25 cellular contexts compared by ENCODE assay signal in the genomic region with DNA sequence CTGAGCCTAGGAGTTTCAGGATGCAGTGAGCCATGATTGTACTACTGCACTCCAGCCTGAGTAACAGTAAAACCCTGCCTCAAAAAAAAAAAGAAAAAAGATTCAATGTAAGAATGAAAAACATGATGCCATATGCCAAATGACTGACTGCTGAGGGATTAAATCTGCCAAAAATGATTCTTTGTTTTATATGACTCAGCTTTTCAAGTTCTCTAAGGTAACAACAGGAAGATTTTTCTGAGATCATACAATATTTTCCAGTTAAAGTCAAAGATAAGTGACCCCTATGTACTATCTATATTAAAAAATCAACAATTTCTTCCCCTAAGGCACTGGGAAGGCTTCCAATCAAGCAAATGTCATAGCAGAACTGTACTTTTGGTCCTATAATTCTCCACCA.
DNase-seq lines count a peak whose midpoint lies in the region; ATAC-seq and TF ChIP-seq lines count a peak whose summit lies in the region.
"Had no signal": no experiment of that assay in that cellular context is flagged by ENCODE, and none has a peak within 500 bp of the region (broad histone marks: within the 10 kb centered on the region; RNA-seq: fewer than 3 reads in every experiment).

No MANE protein-coding gene starts in this region.

- no peaks in the 10 kb centered on the region for H3K36me3 ChIP-seq in breast epithelium
- no peaks in the 10 kb centered on the region for H3K36me3 ChIP-seq in mammary epithelial cell (ENCODE audit: insufficient read depth, low read length)
- H3K36me3 ChIP-seq in testis (ENCODE audit: low read depth, missing control alignments): no peaks in the 10 kb centered on the region
- H3K36me3 ChIP-seq: stomach had no signal

- TF ChIP-seq POLR2A in breast epithelium (IDR thresholded peaks at IDR 0.05): no peak
- TF ChIP-seq POLR2A in testis (IDR thresholded peaks at IDR 0.05): no peak

- H3K9ac ChIP-seq in mammary epithelial cell (ENCODE audit: insufficient read depth, low read length): no peak overlapping the region

- dilution Hi-C loops in mammary epithelial cell (cut with HindIII; ENCODE audit: low sequenced_read_pairs): no loop called here

- no peaks in the 10 kb centered on the region for H3K79me2 ChIP-seq in mammary epithelial cell (ENCODE audit: insufficient read depth, low read length)

- no peak overlapping the region for H2AFZ ChIP-seq in mammary epithelial cell (ENCODE audit: low read depth, low read length)

- intact Hi-C loops in MCF 10A (cut with micrococcal nuclease) (no loop called here), breast epithelium (cut with DNase I; ENCODE audit: low total_unique reads) (loop anchor here (5.0 kb wide), 1 partner anchor 169 kb away; no protein-coding TSS in a partner anchor), mammary epithelial cell (cut with micrococcal nuclease) (no loop called here), testis (cut with DNase I; ENCODE audit: low total_unique reads) (no loop called here)

- in situ Hi-C loops in mammary epithelial cell (cut with MboI; ENCODE audit: low sequenced_read_pairs in 2 of 2): no loop called here

- H3K4me2 ChIP-seq in mammary epithelial cell (ENCODE audit: insufficient read depth, low read depth, low read length): no peak overlapping the region

- peaks cover 11% of the 10 kb centered on the region for H3K36me3 Mint-ChIP-seq in MCF 10A (ENCODE audit: insufficient read depth, unreplicated experiment)

- POLR2A ChIA-PET in MCF 10A (lab: Yijun Ruan, JAX): interaction anchor here (0.6 to 1.5 kb wide), 4 partner anchors 12 to 618 kb away, joined by 3 to 4 read pairs (median 4); no protein-coding TSS in a partner anchor

- H3K4me1 Mint-ChIP-seq in MCF 10A (ENCODE audit: insufficient read depth, unreplicated experiment): peaks cover 17% of the 10 kb centered on the region
- H3K4me1 Mint-ChIP-seq: nephron had no signal

- no peaks in the 10 kb centered on the region for H4K20me1 ChIP-seq in mammary epithelial cell (ENCODE audit: insufficient read depth, low read length)

- no peak overlapping the region for H3K27ac ChIP-seq in breast epithelium
- H3K27ac ChIP-seq in mammary epithelial cell (ENCODE audit: insufficient read depth, low read depth, low read length): no peak overlapping the region
- H3K27ac ChIP-seq in testis: no peak overlapping the region
- H3K27ac ChIP-seq: stomach had no signal

- H3K9me3 ChIP-seq in breast epithelium (no peaks in the 10 kb centered on the region), mammary epithelial cell (replicated peaks; ENCODE audit: insufficient read depth, low read length) (no peaks in the 10 kb centered on the region), testis (no peaks in the 10 kb centered on the region)
- H3K9me3 ChIP-seq: stomach, upper lobe of left lung had no signal

- peaks cover 22% of the 10 kb centered on the region for H3K9me3 Mint-ChIP-seq in MCF 10A (ENCODE audit: unreplicated experiment)
- H3K9me3 Mint-ChIP-seq: T-helper 1 cell treated with Interleukin-12 subunit alpha and Interleukin-12 subunit beta and Interleukin-4 antibody, amounts not matched to agents 30 μg/mL and 1 μg/mL, for 36 hours had no signal

- H3K27me3 Mint-ChIP-seq in MCF 10A (ENCODE audit: insufficient read depth, unreplicated experiment): no peaks in the 10 kb centered on the region

- H3K4me1 ChIP-seq in breast epithelium (no peaks in the 10 kb centered on the region), mammary epithelial cell (ENCODE audit: insufficient read depth, low read length) (peaks cover 5% of the 10 kb centered on the region), testis (no peaks in the 10 kb centered on the region)
- H3K4me1 ChIP-seq: stomach, upper lobe of left lung had no signal

- peak overlapping the region; percentile 1 for H3K27ac Mint-ChIP-seq in MCF 10A (ENCODE audit: low read depth, unreplicated experiment)
- H3K27ac Mint-ChIP-seq: nephron; T-helper 1 cell treated with Interleukin-12 subunit alpha and Interleukin-12 subunit beta and Interleukin-4 antibody, amounts not matched to agents 30 μg/mL and 1 μg/mL, for 36 hours had no signal

- H3K4me3 ChIP-seq in breast epithelium: no peak overlapping the region
- no peak overlapping the region for H3K4me3 ChIP-seq in mammary epithelial cell (replicated peaks in 1 of 3; ENCODE audit: insufficient read depth in 1 of 3, low read depth in 2 of 3, low read length in 3 of 3)
- no peak overlapping the region for H3K4me3 ChIP-seq in fibroblast of the aortic adventitia (ENCODE audit: low read depth, low read length)
- H3K4me3 ChIP-seq in testis: no peak overlapping the region
- H3K4me3 ChIP-seq: stomach, upper lobe of left lung had no signal

- no peaks in the 10 kb centered on the region for H3K27me3 ChIP-seq in breast epithelium
- no peaks in the 10 kb centered on the region for H3K27me3 ChIP-seq in mammary epithelial cell (ENCODE audit: insufficient read depth, low read length)
- H3K27me3 ChIP-seq in testis: no peaks in the 10 kb centered on the region
- H3K27me3 ChIP-seq: stomach, upper lobe of left lung had no signal

- CTCF ChIA-PET in MCF 10A (lab: Yijun Ruan, JAX) (interaction anchor here (2.0 to 3.9 kb wide), 4 partner anchors 20 to 80 kb away, joined by 8 to 24 read pairs (median 8); no protein-coding TSS in a partner anchor), mammary epithelial cell (lab: Charles Lee; ENCODE audit: low non-redundant PET) (no interaction called here)

- DNase-seq in MCF 10A (ENCODE audit: unreplicated experiment) (peak; percentile 4), breast epithelium (ENCODE audit: low spot score in 2 of 2) (no peak), mammary epithelial cell (peak; percentile 19), fibroblast of the aortic adventitia (ENCODE audit: low read depth) (peak; percentile 68), H4 (ENCODE audit: low spot score) (no peak), HuH-7.5 (ENCODE audit: low spot score) (no peak), testis (no peak)
- DNase-seq: 8988T; activated CD4-positive, alpha-beta T cell treated with anti-CD3 and anti-CD28 coated beads, Interleukin-2, amount 50 U/mL, for 1 hour; activated CD8-positive, alpha-beta memory T cell treated with anti-CD3 and anti-CD28 coated beads, Interleukin-2, amount 50 U/mL, for 48 hours; activated gamma-delta T cell treated with Interleukin-2 at 50 U/mL for 16 hours; amygdala; cortex of kidney; KG1; NCI-H1092 treated with DMSO at 0.1 percent for 48 hours; NCI-H2107; NCI-H526 treated with DMSO at 0.1 percent for 48 hours; SIG-M5; small intestine; stimulated activated CD4-positive, alpha-beta T cell treated with anti-CD3 and anti-CD28 coated beads, Interleukin-4, amount 100 ng/mL, for 1 hour; stomach; upper lobe of left lung had no signal

- ATAC-seq in HG03196 (IDR thresholded peaks at IDR 0.05; ENCODE audit: unreplicated experiment): no peak

- no peak for TF ChIP-seq CTCF in MCF 10A (IDR thresholded peaks at IDR 0.05; ENCODE audit: unreplicated experiment)
- TF ChIP-seq CTCF in breast epithelium (IDR thresholded peaks at IDR 0.05): no peak
- no peak for TF ChIP-seq CTCF in mammary epithelial cell (conservative IDR thresholded peaks at IDR 0.05 in 1 of 2, IDR thresholded peaks at IDR 0.05 in 1 of 2; ENCODE audit: extremely low read depth in 1 of 2, insufficient read depth in 1 of 2, low read depth in 1 of 2, low read length in 2 of 2)
- TF ChIP-seq CTCF in fibroblast of the aortic adventitia (IDR thresholded peaks at IDR 0.05; ENCODE audit: insufficient read depth, low read length): no peak
- no peak for TF ChIP-seq CTCF in testis (IDR thresholded peaks at IDR 0.05)

- no TSS peak for BruUV-seq in MCF 10A (replicated peaks; lab: Mats Ljungman, UMichigan)
- no TSS peak for BruUV-seq in mammary epithelial cell (replicated peaks; lab: Mats Ljungman, UMichigan)

- no peak overlapping the region for H3K4me3 Mint-ChIP-seq in MCF 10A (ENCODE audit: unreplicated experiment)
- H3K4me3 Mint-ChIP-seq: nephron; T-helper 1 cell treated with Interleukin-12 subunit alpha and Interleukin-12 subunit beta and Interleukin-4 antibody, amounts not matched to agents 30 μg/mL and 1 μg/mL, for 36 hours had no signal

Comparison
In these comparisons a context has a peak if more than half of its experiments do, and no peak if none do; other contexts are left out.
1. DNase-seq: peak in MCF 10A (single experiment), mammary epithelial cell (single experiment) and fibroblast of the aortic adventitia (single experiment); none in breast epithelium (0 of 2), H4 (single experiment), HuH-7.5 (single experiment) and testis (single experiment).